ENCODE assay signal across 9 cellular contexts in genomic region chr13:95536629-95537241, GRCh38. TPM values are rescaled to one million over a fixed set of nuclear protein-coding genes. Genes with fewer than 3 reads are reported as not detected.
DNase-seq lines count a peak whose midpoint lies in the region; ATAC-seq and FAIRE-seq lines count a peak whose summit lies in the region.
"Had no signal": no experiment of that assay in that cellular context is flagged by ENCODE, and none has a peak within 500 bp of the region (broad histone marks: within the 10 kb centered on the region; RNA-seq: fewer than 3 reads in every experiment).

No MANE protein-coding gene starts in this region.

- ATAC-seq in HG03571 (IDR thresholded peaks at IDR 0.05; ENCODE audit: unreplicated experiment) (no peak), GM18907 (IDR thresholded peaks at IDR 0.05; ENCODE audit: unreplicated experiment) (no peak), T-cell (replicated peaks in 1 of 4) (no peak)

- H3K4me1 ChIP-seq in small intestine (ENCODE audit: control insufficient read depth in 2 of 2, insufficient read depth in 1 of 2, low read depth in 1 of 2, low read length in 1 of 2), result no peaks in the 10 kb centered on the region

- H3K4me3 ChIP-seq in small intestine (ENCODE audit: low read depth in 1 of 2, low read length in 2 of 2), result no peak overlapping the region

- H3K9me3 ChIP-seq in small intestine (ENCODE audit: control insufficient read depth, low read depth), result no peaks in the 10 kb centered on the region

- DNase-seq in NCI-H2107 treated with DMSO at 0.1 percent for 48 hours (lab: John Stamatoyannopoulos, UW; ENCODE audit: unreplicated experiment), result peak; percentile 29
- no peak for DNase-seq in NCI-H2107 (lab: John Stamatoyannopoulos, UW)
- DNase-seq in NCI-H2171 (lab: John Stamatoyannopoulos, UW), result peak; percentile 9
- peak; percentile 34 for DNase-seq in dedifferentiated amniotic fluid mesenchymal stem cell (ENCODE audit: extremely low spot score)
- peak; percentile 20 for DNase-seq in small intestine
- DNase-seq in T-cell, result no peak
- DNase-seq: DMS153 had no signal

- no peaks in the 10 kb centered on the region for H3K36me3 Mint-ChIP-seq in T-cell

- H3K27ac ChIP-seq in small intestine (ENCODE audit: low read depth in 1 of 2, low read length in 1 of 2), result no peak overlapping the region

- H3K9me3 Mint-ChIP-seq in T-cell, result no peaks in the 10 kb centered on the region

- no peak overlapping the region for H3K27ac Mint-ChIP-seq in T-cell

- no peak for FAIRE-seq in small intestine (lab: Jason Lieb, UNC)

- CTCF ChIA-PET in T-cell (lab: Charles Lee), result interaction anchor here (0.6 to 2.1 kb wide), 8 partner anchors 8 to 1044 kb away, joined by 3 to 25 read pairs (median 4); no protein-coding TSS in a partner anchor

- H3K27me3 ChIP-seq in small intestine (ENCODE audit: control insufficient read depth in 2 of 2, insufficient read depth in 2 of 2, low read length in 2 of 2), result peaks cover 0 to 2% of the 10 kb centered on the region in 2 donors

- POLR2A ChIA-PET in T-cell (lab: Charles Lee), result no interaction called here

- H3K4me1 Mint-ChIP-seq in T-cell, result no peaks in the 10 kb centered on the region

- WGBS in small intestine, 3 donors, result 12 to 18% (median 17%) methylated on average over 6 of the region's 6 CpGs

- no peak overlapping the region for H3K4me3 Mint-ChIP-seq in T-cell

- peaks cover 24 to 37% of the 10 kb centered on the region in 2 donors for H3K27me3 Mint-ChIP-seq in T-cell

- no peaks in the 10 kb centered on the region for H3K36me3 ChIP-seq in small intestine (ENCODE audit: control insufficient read depth in 2 of 2, insufficient read depth in 2 of 2, low read length in 2 of 2)

RNA-seq across cellular contexts. Expression of gene CLDN10, which starts 15.8 kb away (rescaled TPM):
- polyA plus RNA-seq in small intestine, result under 1 TPM in 1 of 3 donors, not detected in 2; 0.54 TPM
- under 1 TPM in 1 of 5 donors, not detected in 4; 0.32 TPM for total RNA-seq in T-cell

Comparison
In these comparisons a context has a peak if more than half of its experiments do, and no peak if none do; other contexts are left out.
1. DNase-seq: peak in NCI-H2107 treated with DMSO at 0.1 percent for 48 hours (single experiment), NCI-H2171 (single experiment), dedifferentiated amniotic fluid mesenchymal stem cell (single experiment) and small intestine (single experiment); none in NCI-H2107 (single experiment) and T-cell (0 of 34).